Comparison of ENCODE assay signal across 14 cellular contexts in the genomic region with DNA sequence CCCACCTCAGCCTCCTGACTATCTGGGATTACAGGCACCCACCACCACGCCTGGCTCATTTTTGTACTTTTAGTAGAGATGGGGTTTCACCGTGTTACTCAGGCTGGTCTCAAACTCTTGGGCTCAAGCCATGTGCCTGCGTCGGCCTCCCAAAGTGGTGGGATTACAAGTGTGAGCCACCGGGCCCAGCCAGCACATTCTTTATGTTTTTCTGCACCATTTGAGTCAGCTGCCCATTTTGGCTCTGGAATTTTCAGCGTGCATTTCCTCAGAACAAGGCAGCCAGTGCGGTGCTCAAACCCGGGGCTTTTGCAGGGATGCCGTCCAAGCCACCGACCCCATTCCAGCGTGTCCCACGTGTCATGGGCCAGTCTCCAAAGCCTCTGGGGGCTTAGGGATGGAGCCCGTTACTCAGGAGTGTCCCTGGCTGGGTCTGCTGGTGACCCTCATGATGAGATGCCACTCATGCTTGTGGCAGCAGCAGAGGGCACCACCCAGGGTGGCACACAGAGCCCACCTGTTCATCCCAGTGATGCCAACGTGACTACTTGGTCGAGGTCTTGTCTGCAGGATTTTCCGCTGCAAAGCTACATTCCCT. TPM values are rescaled to one million over a fixed set of nuclear protein-coding genes. Genes with fewer than 3 reads are reported as not detected.
DNase-seq lines count a peak whose midpoint lies in the region; ATAC-seq and TF ChIP-seq lines count a peak whose summit lies in the region.
"Had no signal": no experiment of that assay in that cellular context is flagged by ENCODE, and none has a peak within 500 bp of the region (broad histone marks: within the 10 kb centered on the region; RNA-seq: fewer than 3 reads in every experiment).

No MANE protein-coding gene starts in this region.

- H2AK5ac ChIP-seq in IMR-90 (ENCODE audit: low read depth, low read length) = no peak overlapping the region

- H3K36me3 ChIP-seq in DND-41 (ENCODE audit: insufficient read depth, low read length) (peaks cover 9% of the 10 kb centered on the region), IMR-90 (ENCODE audit: control insufficient read depth, insufficient read depth, low read length) (peaks cover 4% of the 10 kb centered on the region; the same call in 1 of the 2 replicates), upper lobe of left lung (peaks cover 0 to 10% (median 3%) of the 10 kb centered on the region in 4 donors)
- H3K36me3 ChIP-seq: uterus had no signal

- H3K4me3 ChIP-seq in DND-41 (ENCODE audit: low read depth in 1 of 2, low read length in 2 of 2) (no peak overlapping the region), IMR-90 (ENCODE audit: insufficient read depth, low read depth, low read length) (no peak overlapping the region), upper lobe of left lung (no peak overlapping the region)
- H3K4me3 ChIP-seq: uterus had no signal

- H3K9me1 ChIP-seq in IMR-90 (ENCODE audit: insufficient read depth, low read length) = peaks cover 15% of the 10 kb centered on the region; the same call in 1 of the 2 replicates

- no peak; the same call in 1 of the 2 replicates for TF ChIP-seq POLR2A in IMR-90 (IDR thresholded peaks at IDR 0.05; ENCODE audit: low read depth, low read length)
- TF ChIP-seq POLR2A in upper lobe of left lung (IDR thresholded peaks at IDR 0.05) = no peak

- no peak overlapping the region; the same call in 1 of the 2 replicates for H3K23ac ChIP-seq in IMR-90 (ENCODE audit: low read depth, low read length)

- CTCF ChIA-PET in IMR-90 (lab: Yijun Ruan, JAX) = no interaction called here

- no peak overlapping the region for H2AFZ ChIP-seq in DND-41 (ENCODE audit: low read depth, low read length)
- H2AFZ ChIP-seq in IMR-90 (replicated peaks; ENCODE audit: low read length, poor library complexity) = peak overlapping the region; percentile 34

- DNase-seq in DND-41 (peak; percentile 17), IMR-90 (peak; percentile 24), astrocyte of the hippocampus (ENCODE audit: low read depth, low spot score) (peak; percentile 81), neural crest cell (ENCODE audit: low read depth, low spot score) (no peak), upper lobe of left lung (no peak)
- DNase-seq: activated CD8-positive, alpha-beta memory T cell treated with anti-CD3 and anti-CD28 coated beads for 24 hours; NCI-H2081 treated with DMSO at 0.1 percent for 48 hours; SHP77 treated with DMSO at 0.1 percent for 48 hours; stimulated activated CD4-positive, alpha-beta T cell treated with anti-CD3 and anti-CD28 coated beads, Interleukin-4, amount 100 ng/mL, for 1 hour had no signal

- H3K4me1 ChIP-seq in DND-41 (ENCODE audit: insufficient read depth, low read length) (peaks cover 27% of the 10 kb centered on the region), IMR-90 (ENCODE audit: control insufficient read depth, insufficient read depth, low read length) (peaks cover 16% of the 10 kb centered on the region), upper lobe of left lung (peaks cover 18 to 32% (median 27%) of the 10 kb centered on the region in 4 donors)

- peaks cover 21% of the 10 kb centered on the region for H3K4me1 Mint-ChIP-seq in neural crest cell

- peaks cover 31% of the 10 kb centered on the region for H3K79me2 ChIP-seq in DND-41 (ENCODE audit: insufficient read depth, low read length)

- no peaks in the 10 kb centered on the region for H3K27me3 ChIP-seq in DND-41 (ENCODE audit: insufficient read depth, low read length, poor library complexity)
- no peaks in the 10 kb centered on the region for H3K27me3 ChIP-seq in IMR-90 (ENCODE audit: control insufficient read depth, insufficient read depth, low read length)
- no peaks in the 10 kb centered on the region for H3K27me3 ChIP-seq in upper lobe of left lung
- H3K27me3 ChIP-seq: uterus had no signal

- no peak overlapping the region for H3K4ac ChIP-seq in IMR-90 (ENCODE audit: low read depth, low read length)

- WGBS in IMR-90 (ENCODE audit: extremely low coverage in 2 of 2, insufficient read length in 1 of 2), 2 experiments = 52% methylated on average over 12 of the region's 16 CpGs; no CpG with 5 or more reads in 1 of the 2 experiments
- WGBS in upper lobe of left lung, 2 donors = 48 to 51% methylated on average over 9 to 16 of the region's 16 CpGs

- no peak overlapping the region for H3K9ac ChIP-seq in DND-41 (ENCODE audit: low read depth, low read length)
- H3K9ac ChIP-seq in IMR-90 (ENCODE audit: low read depth, low read length) = no peak overlapping the region

- H3K18ac ChIP-seq in IMR-90 (ENCODE audit: low read depth, low read length) = no peak overlapping the region

- H3K36me3 Mint-ChIP-seq in neural crest cell (ENCODE audit: low read depth) = peaks cover 7% of the 10 kb centered on the region

- H3K4me2 ChIP-seq in DND-41 (ENCODE audit: insufficient read depth, low read length) (0 out of 2 replicates have a peak overlapping the region, but pooled peaks have one; percentile 13), IMR-90 (ENCODE audit: low read depth, low read length) (no peak overlapping the region)

- no peak overlapping the region for H4K8ac ChIP-seq in IMR-90 (ENCODE audit: low read depth in 2 of 2, low read length in 2 of 2)

- no peaks in the 10 kb centered on the region for H3K9me3 Mint-ChIP-seq in neural crest cell

- H2BK120ac ChIP-seq in IMR-90 (ENCODE audit: low read depth, low read length) = no peak overlapping the region

- no peaks in the 10 kb centered on the region for H3K9me3 ChIP-seq in DND-41 (ENCODE audit: insufficient read depth, low read length, severe bottlenecking)
- no peaks in the 10 kb centered on the region for H3K9me3 ChIP-seq in IMR-90 (ENCODE audit: control insufficient read depth, insufficient read depth, low read length)
- no peaks in the 10 kb centered on the region for H3K9me3 ChIP-seq in upper lobe of left lung
- H3K9me3 ChIP-seq: uterus had no signal

- H3K56ac ChIP-seq in IMR-90 (ENCODE audit: extremely low read depth, insufficient read depth, low read length) = no peak overlapping the region

- H2BK15ac ChIP-seq in IMR-90 (ENCODE audit: low read depth, low read length) = no peak overlapping the region

- in situ Hi-C loops in IMR-90 (cut with MboI; ENCODE audit: low sequenced_read_pairs) = no loop called here

- H3K27me3 Mint-ChIP-seq in neural crest cell (ENCODE audit: low read depth) = peaks cover 33% of the 10 kb centered on the region

- H2AK9ac ChIP-seq in IMR-90 (replicated peaks; ENCODE audit: low read depth, low read length, poor library complexity) = peak overlapping the region; percentile 67

- H2BK5ac ChIP-seq in IMR-90 (ENCODE audit: low read depth, low read length, poor library complexity, severe bottlenecking) = no peak overlapping the region

- TF ChIP-seq EP300 in upper lobe of left lung (IDR thresholded peaks at IDR 0.05) = no peak

- no peak overlapping the region for H4K5ac ChIP-seq in IMR-90 (ENCODE audit: low read depth, low read length)

- H4K20me1 ChIP-seq in DND-41 (ENCODE audit: insufficient read depth, low read length) = peaks cover 41% of the 10 kb centered on the region
- H4K20me1 ChIP-seq in IMR-90 (ENCODE audit: insufficient read depth, low read length) = peaks cover 14% of the 10 kb centered on the region

- no peak for TF ChIP-seq RAD21 in IMR-90 (IDR thresholded peaks at IDR 0.05; ENCODE audit: low read length)

- ATAC-seq in DND-41 (ENCODE audit: insufficient read depth, low read depth) (no peak), IMR-90 (ENCODE audit: low read depth) (no peak), GM19455 (IDR thresholded peaks at IDR 0.05; ENCODE audit: unreplicated experiment) (no peak), upper lobe of left lung (ENCODE audit: low FRiP score in 2 of 2) (no peak), HG02884 (IDR thresholded peaks at IDR 0.05; ENCODE audit: unreplicated experiment) (no peak)

- peak overlapping the region; percentile 78 for H3K4me3 Mint-ChIP-seq in neural crest cell

- intact Hi-C loops in IMR-90 (cut with micrococcal nuclease) = no loop called here

- no TSS peak for BruUV-seq in IMR-90 (replicated peaks; lab: Mats Ljungman, UMichigan)

- POLR2A ChIA-PET in IMR-90 (lab: Charles Lee; ENCODE audit: unreplicated experiment) = no interaction called here

- H4K91ac ChIP-seq in IMR-90 (ENCODE audit: insufficient read depth, low read depth, low read length) = no peak overlapping the region

- H3K27ac ChIP-seq in DND-41 (ENCODE audit: low read length) (no peak overlapping the region), IMR-90 (ENCODE audit: insufficient read depth, low read length) (no peak overlapping the region), upper lobe of left lung (no peak overlapping the region)
- H3K27ac ChIP-seq: uterus had no signal

- H2BK20ac ChIP-seq in IMR-90 (ENCODE audit: low read depth, low read length) = no peak overlapping the region

- H3K27ac Mint-ChIP-seq in neural crest cell (ENCODE audit: unreplicated experiment) = no peak overlapping the region

- H3K79me1 ChIP-seq in IMR-90 (ENCODE audit: low read depth in 1 of 2, low read length in 2 of 2) = peaks cover 18 to 38% of the 10 kb centered on the region in 2 experiments; a peak in 3 of 4 replicates

- no peak overlapping the region for H3K14ac ChIP-seq in IMR-90 (replicated peaks; ENCODE audit: low read depth, low read length)

- dilution Hi-C loops in IMR-90 (cut with HindIII; ENCODE audit: low sequenced_read_pairs, unreplicated experiment) = no loop called here

- TF ChIP-seq CTCF in DND-41 (IDR thresholded peaks at IDR 0.05; ENCODE audit: borderline replicate concordance, extremely low read depth, low read length, poor library complexity, severe bottlenecking) (no peak), IMR-90 (conservative IDR thresholded peaks at IDR 0.05; ENCODE audit: low read depth, low read length) (no peak), neural crest cell (conservative IDR thresholded peaks at IDR 0.05) (no peak), upper lobe of left lung (IDR thresholded peaks at IDR 0.05) (no peak)

RNA-seq across cellular contexts. Expression of a gene that starts 3.7 kb away (rescaled TPM):
- total RNA-seq in IMR-90 (2012; rRNA removed) (6.8 and 6.9 TPM in 2 replicates), neural crest cell (30.9 and 31.6 TPM in 2 replicates), upper lobe of left lung (100 to 1,000 TPM in 1 of 6 donors, 10 to 100 TPM in 5; 40.5 to 101 (median 61.5) TPM)
- 13.7 and 15.3 TPM in 2 replicates for polyA plus RNA-seq in IMR-90 (2012; rRNA removed)
- polyA plus RNA-seq in IMR-90 (2012; cell fraction: cytosol; rRNA removed) = 11.0 and 21.8 TPM in 2 replicates
- polyA plus RNA-seq in IMR-90 (2012; cell fraction: nucleus; rRNA removed; ENCODE audit: low replicate concordance) = 26.4 and 67.6 TPM in 2 replicates

RNA-seq across cellular contexts. Expression of a gene that starts 16.4 kb away (rescaled TPM):
- 5.9 and 7.2 TPM in 2 replicates for total RNA-seq in IMR-90 (2012; rRNA removed)
- polyA plus RNA-seq in IMR-90 (2012; rRNA removed) = 36.8 and 40.5 TPM in 2 replicates
- 16.5 and 38.0 TPM in 2 replicates for polyA plus RNA-seq in IMR-90 (2012; cell fraction: cytosol; rRNA removed)
- 111 and 325 TPM in 2 replicates for polyA plus RNA-seq in IMR-90 (2012; cell fraction: nucleus; rRNA removed; ENCODE audit: low replicate concordance)
- 84.9 and 91.7 TPM in 2 replicates for total RNA-seq in neural crest cell
- 100 to 1,000 TPM in 2 of 6 donors, 10 to 100 TPM in 4; 42.7 to 153 (median 79.6) TPM for total RNA-seq in upper lobe of left lung

RNA-seq across cellular contexts. Expression of a gene that starts 19.3 kb away (rescaled TPM):
- total RNA-seq in IMR-90 (2012; rRNA removed) (0.56 and 0.72 TPM in 2 replicates), neural crest cell (0.84 and 0.86 TPM in 2 replicates), upper lobe of left lung (1 to 10 TPM; 1.2 to 7.8 (median 3.3) TPM)
- 0.65 and 0.84 TPM in 2 replicates for polyA plus RNA-seq in IMR-90 (2012; rRNA removed)
- 0.76 and 1.4 TPM in 2 replicates for polyA plus RNA-seq in IMR-90 (2012; cell fraction: cytosol; rRNA removed)
- polyA plus RNA-seq in IMR-90 (2012; cell fraction: nucleus; rRNA removed; ENCODE audit: low replicate concordance) = 1.3 and 2.4 TPM in 2 replicates
- total RNA-seq: chondrocyte had no signal

RNA-seq across cellular contexts. Expression of a gene that starts 26.0 kb away (rescaled TPM):
- total RNA-seq in IMR-90 (2012; rRNA removed) = not detected in 2 replicates
- not detected in 2 replicates for polyA plus RNA-seq in IMR-90 (2012; rRNA removed)
- polyA plus RNA-seq in IMR-90 (2012; cell fraction: cytosol; rRNA removed) = not detected in 2 replicates
- polyA plus RNA-seq in IMR-90 (2012; cell fraction: nucleus; rRNA removed; ENCODE audit: low replicate concordance) = 0.05 and 0.09 TPM in 2 replicates
- total RNA-seq in neural crest cell = not detected in 2 replicates
- total RNA-seq in upper lobe of left lung = not detected
- total RNA-seq: chondrocyte, left lobe of liver, uterus had no signal

RNA-seq across cellular contexts. Expression of a gene that starts 44.6 kb away (rescaled TPM):
- total RNA-seq in IMR-90 (2012; rRNA removed) = not detected in 2 replicates
- polyA plus RNA-seq in IMR-90 (2012; rRNA removed) = 0.10 and 0.23 TPM in 2 replicates
- polyA plus RNA-seq in IMR-90 (2012; cell fraction: cytosol; rRNA removed) = 0.08 and 0.24 TPM in 2 replicates
- polyA plus RNA-seq in IMR-90 (2012; cell fraction: nucleus; rRNA removed; ENCODE audit: low replicate concordance) = 0.44 and 2.5 TPM in 2 replicates
- 8.1 and 8.5 TPM in 2 replicates for total RNA-seq in neural crest cell
- total RNA-seq in upper lobe of left lung = 10 to 100 TPM in 1 of 6 donors, 1 to 10 TPM in 5; 1.7 to 16.8 (median 5.8) TPM

Comparison
In these comparisons a context has a peak if more than half of its experiments do, and no peak if none do; other contexts are left out.
1. DNase-seq: peak in DND-41 (single experiment), IMR-90 (single experiment) and astrocyte of the hippocampus (single experiment); none in neural crest cell (single experiment) and upper lobe of left lung (0 of 2).